9 cellular contexts compared by ENCODE assay signal in the genomic region with DNA sequence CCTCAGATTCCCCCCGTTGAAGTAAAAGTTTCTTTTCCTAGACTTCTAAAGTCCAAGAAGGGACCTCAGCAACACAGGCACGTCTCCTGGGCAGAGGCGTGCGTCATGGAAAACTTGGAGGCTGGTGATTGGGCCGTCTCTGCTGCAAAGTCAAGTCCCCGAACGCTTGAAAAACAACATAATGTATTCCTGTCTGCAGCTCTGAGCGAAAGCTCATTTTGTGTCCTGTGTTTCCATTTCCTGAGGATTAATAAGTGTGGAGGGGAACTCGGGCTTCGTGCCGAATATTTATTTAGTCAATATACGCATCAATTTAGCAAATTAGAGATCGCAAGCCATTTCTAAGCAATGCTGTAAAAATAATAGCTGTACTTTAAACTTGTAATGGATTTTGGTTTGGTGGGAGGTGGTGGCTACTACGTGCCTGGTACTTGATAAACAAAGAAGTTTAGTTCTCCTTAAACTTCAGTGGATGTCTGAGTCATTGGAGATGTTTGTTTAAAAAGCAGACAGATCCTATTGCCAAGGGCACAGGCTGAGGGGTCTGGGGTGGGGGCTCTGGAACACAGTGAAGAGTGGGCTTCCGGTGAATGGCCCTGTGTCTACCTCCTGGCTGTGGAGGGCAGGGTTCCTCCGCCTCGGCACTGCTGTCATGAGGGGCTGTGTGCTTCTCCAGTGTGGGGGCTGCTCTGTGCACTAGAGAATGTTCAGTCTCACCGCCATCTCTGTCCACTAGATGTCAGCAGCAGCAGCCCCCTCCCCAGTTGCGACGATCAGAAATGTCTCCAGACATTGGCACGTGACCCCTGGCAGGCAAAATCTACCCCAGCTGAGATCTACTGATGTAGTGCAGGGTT. TPM values are rescaled to one million over a fixed set of nuclear protein-coding genes. Genes with fewer than 3 reads are reported as not detected.
DNase-seq lines count a peak whose midpoint lies in the region; ATAC-seq and TF ChIP-seq lines count a peak whose summit lies in the region.
"Had no signal": no experiment of that assay in that cellular context is flagged by ENCODE, and none has a peak within 500 bp of the region (broad histone marks: within the 10 kb centered on the region; RNA-seq: fewer than 3 reads in every experiment).

No MANE protein-coding gene starts in this region.

- peak; percentile 72 for DNase-seq in ELF-1 (ENCODE audit: low read depth, low spot score)
- DNase-seq in OCI-M1 (lab: John Stamatoyannopoulos, UW), result peak; percentile 12
- DNase-seq in fibroblast of pulmonary artery (ENCODE audit: low read depth), result peak; percentile 34
- DNase-seq in 8988T, result no peak
- no peak for DNase-seq in T-cell

- no peak overlapping the region for H3K27ac Mint-ChIP-seq in T-cell
- H3K27ac Mint-ChIP-seq: stimulated activated naive CD8-positive, alpha-beta T cell treated with anti-CD3 and anti-CD28 coated beads, Interleukin-15, Interleukin-2, amounts not matched to agents 100 ng/mL and 50 ng/mL, for 24 hours had no signal

- peaks cover 0 to 6% (median 3%) of the 10 kb centered on the region in 3 donors for H3K9me3 Mint-ChIP-seq in T-cell
- H3K9me3 Mint-ChIP-seq: stimulated activated naive CD8-positive, alpha-beta T cell treated with anti-CD3 and anti-CD28 coated beads, Interleukin-15, Interleukin-2, amounts not matched to agents 100 ng/mL and 50 ng/mL, for 24 hours had no signal

- peaks cover 38% of the 10 kb centered on the region for H3K4me1 ChIP-seq in rectal smooth muscle tissue (ENCODE audit: control insufficient read depth, insufficient read depth, low read length)

- no peaks in the 10 kb centered on the region for H3K36me3 ChIP-seq in rectal smooth muscle tissue (ENCODE audit: control insufficient read depth, insufficient read depth, low read length)

- H3K27me3 Mint-ChIP-seq in T-cell, result peaks cover 60 to 68% of the 10 kb centered on the region in 2 donors

- ATAC-seq in T-cell (replicated peaks in 1 of 4), result no peak
- ATAC-seq in HG03442 (IDR thresholded peaks at IDR 0.05; ENCODE audit: unreplicated experiment), result no peak
- no peak for ATAC-seq in GM18502 (IDR thresholded peaks at IDR 0.05; ENCODE audit: poor library complexity, unreplicated experiment)

- CTCF ChIA-PET in T-cell (lab: Charles Lee), result no interaction called here

- POLR2A ChIA-PET in T-cell (lab: Charles Lee), result no interaction called here

- H3K4me3 ChIP-seq in fibroblast of pulmonary artery (replicated peaks; ENCODE audit: low read depth, low read length) (no peak overlapping the region), rectal smooth muscle tissue (ENCODE audit: low read length) (no peak overlapping the region)

- H3K27me3 ChIP-seq in rectal smooth muscle tissue (ENCODE audit: control insufficient read depth, insufficient read depth, low read length), result no peaks in the 10 kb centered on the region

- H3K27ac ChIP-seq in rectal smooth muscle tissue (ENCODE audit: low read depth, low read length), result peak overlapping the region; percentile 75

- no peak overlapping the region for H3K9ac ChIP-seq in rectal smooth muscle tissue (ENCODE audit: low read length)

- no peaks in the 10 kb centered on the region for H3K36me3 Mint-ChIP-seq in T-cell

- no peaks in the 10 kb centered on the region for H3K4me1 Mint-ChIP-seq in T-cell

- peak; percentile 35 for TF ChIP-seq CTCF in fibroblast of pulmonary artery (IDR thresholded peaks at IDR 0.05; ENCODE audit: low read length, missing control alignments)

- H3K4me3 Mint-ChIP-seq in T-cell, result no peak overlapping the region
- H3K4me3 Mint-ChIP-seq: stimulated activated naive CD8-positive, alpha-beta T cell treated with anti-CD3 and anti-CD28 coated beads, Interleukin-15, Interleukin-2, amounts not matched to agents 100 ng/mL and 50 ng/mL, for 24 hours had no signal

RNA-seq across cellular contexts. Expression of a gene that starts 21.8 kb away (rescaled TPM):
- total RNA-seq in T-cell, result under 1 TPM in 3 of 5 donors, not detected in 2; 0.25 to 0.53 (median 0.26) TPM

RNA-seq across cellular contexts. Expression of a gene that starts 37.6 kb away (rescaled TPM):
- 10 to 100 TPM in 4 of 5 donors, 1 to 10 TPM in 1; 8.6 to 41.1 (median 20.6) TPM for total RNA-seq in T-cell

RNA-seq across cellular contexts. Expression of a gene that starts 57.7 kb away (rescaled TPM):
- under 1 TPM in 2 of 5 donors, not detected in 3; 0.15 to 0.25 TPM for total RNA-seq in T-cell

Comparison
In these comparisons a context has a peak if more than half of its experiments do, and no peak if none do; other contexts are left out.
1. DNase-seq: peak in ELF-1 (single experiment), OCI-M1 (single experiment) and fibroblast of pulmonary artery (single experiment); none in 8988T (single experiment) and T-cell (0 of 34).